14 cellular contexts compared by ENCODE assay signal in genomic region chrX:39975094-39975865, GRCh38.
DNase-seq lines count a peak whose midpoint lies in the region; ATAC-seq and TF ChIP-seq lines count a peak whose summit lies in the region.
"Had no signal": no experiment of that assay in that cellular context is flagged by ENCODE, and none has a peak within 500 bp of the region (broad histone marks: within the 10 kb centered on the region; RNA-seq: fewer than 3 reads in every experiment).

No MANE protein-coding gene starts in this region.

- H3K9me3 ChIP-seq in Peyer's patch (no peaks in the 10 kb centered on the region), left lung (peaks cover 0 to 3% of the 10 kb centered on the region in 2 donors)
- H3K9me3 ChIP-seq in CD4-positive, alpha-beta T cell (ENCODE audit: control insufficient read depth, low read length), result no peaks in the 10 kb centered on the region

- H3K36me3 ChIP-seq in Peyer's patch, result no peaks in the 10 kb centered on the region
- no peaks in the 10 kb centered on the region for H3K36me3 ChIP-seq in left lung
- H3K36me3 ChIP-seq: right atrium auricular region had no signal

- no peaks in the 10 kb centered on the region for H3K4me1 Mint-ChIP-seq in Calu3 (ENCODE audit: low read depth, unreplicated experiment)
- peaks cover 10% of the 10 kb centered on the region for H3K4me1 Mint-ChIP-seq in CD4-positive, alpha-beta T cell (ENCODE audit: low read depth)
- H3K4me1 Mint-ChIP-seq: B cell had no signal

- no peak for TF ChIP-seq POLR2A in Peyer's patch (IDR thresholded peaks at IDR 0.05)

- no peak for TF ChIP-seq CTCF in Calu3 (IDR thresholded peaks at IDR 0.05; ENCODE audit: unreplicated experiment)
- no peak for TF ChIP-seq CTCF in Peyer's patch (IDR thresholded peaks at IDR 0.05)
- TF ChIP-seq CTCF in left lung (IDR thresholded peaks at IDR 0.05), result no peak
- TF ChIP-seq CTCF in CD4-positive, alpha-beta T cell (IDR thresholded peaks at IDR 0.05), result no peak

- intact Hi-C loops in Calu3 (cut with micrococcal nuclease; ENCODE audit: unreplicated experiment), result no loop called here
- intact Hi-C loops in left lung (cut with DNase I), result no loop called here
- intact Hi-C loops in CD4-positive, alpha-beta T cell (cut with DNase I, micrococcal nuclease), result no loop called here

- DNase-seq in Calu3 (peak; percentile 67), Peyer's patch (peak in 2 of 3 donors; percentile 55 to 60), left lung (peak in 1 of 2 donors; percentile 49), NOMO-1 treated with dmso at 0.1 percent for 144 hours (lab: John Stamatoyannopoulos, UW; ENCODE audit: unreplicated experiment) (no peak)
- no peak for DNase-seq in CD4-positive, alpha-beta T cell
- DNase-seq: GDM1; GOT3; stimulated activated naive CD4-positive, alpha-beta T cell had no signal

- H3K27me3 ChIP-seq in Peyer's patch (no peaks in the 10 kb centered on the region), left lung (no peaks in the 10 kb centered on the region)
- H3K27me3 ChIP-seq in CD4-positive, alpha-beta T cell (ENCODE audit: control insufficient read depth, insufficient read depth, low read length), result no peaks in the 10 kb centered on the region
- H3K27me3 ChIP-seq: right atrium auricular region had no signal

- H3K27ac Mint-ChIP-seq in Calu3 (ENCODE audit: unreplicated experiment), result no peak overlapping the region
- H3K27ac Mint-ChIP-seq in CD4-positive, alpha-beta T cell, result no peak overlapping the region
- H3K27ac Mint-ChIP-seq: B cell had no signal

- POLR2A ChIA-PET in CD4-positive, alpha-beta T cell (lab: Charles Lee), result interaction anchor here (0.7 kb wide), 1 partner anchor 164 kb away, joined by 3 read pairs; no protein-coding TSS in a partner anchor

- H3K36me3 Mint-ChIP-seq in Calu3 (ENCODE audit: insufficient read depth, unreplicated experiment), result no peaks in the 10 kb centered on the region
- peaks cover 5% of the 10 kb centered on the region for H3K36me3 Mint-ChIP-seq in CD4-positive, alpha-beta T cell (ENCODE audit: low read depth)

- TF ChIP-seq EP300 in Ishikawa (IDR thresholded peaks at IDR 0.05; ENCODE audit: borderline replicate concordance), result no peak; the same call in 1 of the 2 replicates

- BruUV-seq in Calu3 (replicated peaks; lab: Mats Ljungman, UMichigan), result no TSS peak

- TF ChIP-seq RAD21 in Ishikawa (IDR thresholded peaks at IDR 0.05; ENCODE audit: low read depth), result no peak

- no peaks in the 10 kb centered on the region for H3K27me3 Mint-ChIP-seq in Calu3 (ENCODE audit: unreplicated experiment)
- no peaks in the 10 kb centered on the region for H3K27me3 Mint-ChIP-seq in CD4-positive, alpha-beta T cell

- H3K4me3 ChIP-seq in Peyer's patch (no peak overlapping the region), left lung (no peak overlapping the region)
- H3K4me3 ChIP-seq: right atrium auricular region had no signal

- CTCF ChIA-PET in Calu3 (lab: Charles Lee), result interaction anchor here (0.6 to 1.4 kb wide), 2 partner anchors 21 to 47 kb away, joined by 3 to 5 read pairs; no protein-coding TSS in a partner anchor
- CTCF ChIA-PET in CD4-positive, alpha-beta T cell (lab: Charles Lee), result no interaction called here

- peak; percentile 88 for ATAC-seq in left lung
- no peak for ATAC-seq in HG03039 (IDR thresholded peaks at IDR 0.05; ENCODE audit: unreplicated experiment)
- ATAC-seq in HG02870 (IDR thresholded peaks at IDR 0.05; ENCODE audit: unreplicated experiment), result no peak
- no peak for ATAC-seq in CD4-positive, alpha-beta T cell (ENCODE audit: poor library complexity)

- no peaks in the 10 kb centered on the region for H3K4me1 ChIP-seq in Peyer's patch
- no peaks in the 10 kb centered on the region for H3K4me1 ChIP-seq in left lung
- H3K4me1 ChIP-seq: right atrium auricular region had no signal

- H3K9me3 Mint-ChIP-seq in Calu3 (ENCODE audit: low read depth, unreplicated experiment), result peaks cover 5% of the 10 kb centered on the region
- H3K9me3 Mint-ChIP-seq in CD4-positive, alpha-beta T cell, result peaks cover 4% of the 10 kb centered on the region

- H3K4me3 Mint-ChIP-seq in Calu3 (ENCODE audit: low read depth, unreplicated experiment), result no peak overlapping the region
- H3K4me3 Mint-ChIP-seq in CD4-positive, alpha-beta T cell, result no peak overlapping the region
- H3K4me3 Mint-ChIP-seq: B cell had no signal

- H3K27ac ChIP-seq in Peyer's patch, result no peak overlapping the region
- H3K27ac ChIP-seq in left lung, result no peak overlapping the region
- no peak overlapping the region for H3K27ac ChIP-seq in CD4-positive, alpha-beta T cell (ENCODE audit: low read depth, low read length)
- H3K27ac ChIP-seq: right atrium auricular region, VCaP had no signal

TF ChIP-seq in Ishikawa, 13 proteins besides CTCF, POLR2A, EP300 and RAD21:
- TF ChIP-seq YY1 (IDR thresholded peaks at IDR 0.05; ENCODE audit: low read depth) (no peak), FOXM1 (IDR thresholded peaks at IDR 0.05; ENCODE audit: borderline replicate concordance, low read depth) (no peak), NFIC (IDR thresholded peaks at IDR 0.05) (peak; percentile 41; the same call in 1 of the 2 replicates), EGR1 (IDR thresholded peaks at IDR 0.05) (no peak), ZBTB7A (IDR thresholded peaks at IDR 0.05; ENCODE audit: low read depth) (no peak), CEBPB (IDR thresholded peaks at IDR 0.05) (no peak), MAX (IDR thresholded peaks at IDR 0.05) (no peak), TCF12 (IDR thresholded peaks at IDR 0.05; ENCODE audit: low read depth) (peak; percentile 43; the same call in 1 of the 2 replicates)

Comparison
In these comparisons a context has a peak if more than half of its experiments do, and no peak if none do; other contexts are left out.
1. DNase-seq: peak in Calu3 (single experiment) and Peyer's patch (2 of 3); none in CD4-positive, alpha-beta T cell (0 of 10) and NOMO-1 treated with dmso at 0.1 percent for 144 hours (single experiment).